In the genomic region with DNA sequence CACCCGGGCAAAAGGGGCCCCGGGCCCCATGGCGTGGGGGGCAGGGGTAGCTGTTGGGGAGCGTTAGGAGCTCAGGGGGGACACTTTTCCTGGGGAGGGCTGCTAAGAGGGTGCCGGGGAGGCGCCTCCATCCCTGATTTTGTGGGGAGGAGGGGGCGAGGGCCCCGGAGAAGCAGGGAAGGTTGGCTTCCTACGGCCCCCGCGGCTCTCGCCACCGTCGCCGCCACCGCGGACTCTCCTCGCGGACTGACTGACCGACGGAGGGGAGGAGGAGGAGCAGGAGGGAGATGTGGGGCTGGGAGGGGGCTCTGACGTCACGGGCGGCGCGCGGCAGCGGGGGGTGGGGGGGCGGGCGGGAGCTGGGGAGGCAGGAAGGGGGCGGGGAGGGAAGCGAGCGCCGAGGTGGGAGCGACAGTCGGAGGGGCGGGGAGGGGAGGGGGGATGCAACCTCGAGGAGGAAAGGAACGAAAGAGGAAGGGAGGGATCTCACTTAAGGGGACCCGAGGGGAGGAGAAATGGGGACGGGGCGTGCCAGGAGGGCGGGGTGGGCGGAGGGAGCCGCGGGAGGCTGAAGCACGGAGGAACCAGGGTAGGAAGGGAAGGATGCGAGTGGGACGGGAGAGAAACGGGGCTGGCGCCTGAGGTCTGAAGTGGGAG, we compare ENCODE assay signal across 1 cellular context.
TF ChIP-seq lines count a peak whose summit lies in the region.

No MANE protein-coding gene starts in this region.

TF ChIP-seq in K562, 482 proteins besides CTCF, POLR2A, EP300 and RAD21 (continued from another document and continues in another):
- TF ChIP-seq, protein P1, sequence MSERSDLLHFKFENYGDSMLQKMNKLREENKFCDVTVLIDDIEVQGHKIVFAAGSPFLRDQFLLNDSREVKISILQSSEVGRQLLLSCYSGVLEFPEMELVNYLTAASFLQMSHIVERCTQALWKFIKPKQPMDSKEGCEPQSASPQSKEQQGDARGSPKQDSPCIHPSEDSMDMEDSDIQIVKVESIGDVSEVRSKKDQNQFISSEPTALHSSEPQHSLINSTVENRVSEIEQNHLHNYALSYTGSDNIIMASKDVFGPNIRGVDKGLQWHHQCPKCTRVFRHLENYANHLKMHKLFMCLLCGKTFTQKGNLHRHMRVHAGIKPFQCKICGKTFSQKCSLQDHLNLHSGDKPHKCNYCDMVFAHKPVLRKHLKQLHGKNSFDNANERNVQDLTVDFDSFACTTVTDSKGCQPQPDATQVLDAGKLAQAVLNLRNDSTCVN (CRISPR knock-in tag; IDR thresholded peaks at IDR 0.05): no peak
- TF ChIP-seq, protein P2, sequence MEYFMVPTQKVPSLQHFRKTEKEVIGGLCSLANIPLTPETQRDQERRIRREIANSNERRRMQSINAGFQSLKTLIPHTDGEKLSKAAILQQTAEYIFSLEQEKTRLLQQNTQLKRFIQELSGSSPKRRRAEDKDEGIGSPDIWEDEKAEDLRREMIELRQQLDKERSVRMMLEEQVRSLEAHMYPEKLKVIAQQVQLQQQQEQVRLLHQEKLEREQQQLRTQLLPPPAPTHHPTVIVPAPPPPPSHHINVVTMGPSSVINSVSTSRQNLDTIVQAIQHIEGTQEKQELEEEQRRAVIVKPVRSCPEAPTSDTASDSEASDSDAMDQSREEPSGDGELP (CRISPR knock-in tag; IDR thresholded peaks at IDR 0.05; ENCODE audit: borderline replicate concordance): 0 out of 2 replicates have a peak, but pooled peaks have one; percentile 31
- TF ChIP-seq JUN (IDR thresholded peaks at IDR 0.05; ENCODE audit: borderline replicate concordance, low read depth, low read length): no peak
- no peak for TF ChIP-seq JUN (CRISPR knock-in tag; IDR thresholded peaks at IDR 0.05; ENCODE audit: borderline replicate concordance)
- peak in 1 of 2 experiments; percentile 27; a peak in 1 of 4 replicates for TF ChIP-seq RCOR1 (IDR thresholded peaks at IDR 0.05; ENCODE audit: borderline replicate concordance in 1 of 2, low read depth in 2 of 2, low read length in 2 of 2)
- TF ChIP-seq, protein P3, sequence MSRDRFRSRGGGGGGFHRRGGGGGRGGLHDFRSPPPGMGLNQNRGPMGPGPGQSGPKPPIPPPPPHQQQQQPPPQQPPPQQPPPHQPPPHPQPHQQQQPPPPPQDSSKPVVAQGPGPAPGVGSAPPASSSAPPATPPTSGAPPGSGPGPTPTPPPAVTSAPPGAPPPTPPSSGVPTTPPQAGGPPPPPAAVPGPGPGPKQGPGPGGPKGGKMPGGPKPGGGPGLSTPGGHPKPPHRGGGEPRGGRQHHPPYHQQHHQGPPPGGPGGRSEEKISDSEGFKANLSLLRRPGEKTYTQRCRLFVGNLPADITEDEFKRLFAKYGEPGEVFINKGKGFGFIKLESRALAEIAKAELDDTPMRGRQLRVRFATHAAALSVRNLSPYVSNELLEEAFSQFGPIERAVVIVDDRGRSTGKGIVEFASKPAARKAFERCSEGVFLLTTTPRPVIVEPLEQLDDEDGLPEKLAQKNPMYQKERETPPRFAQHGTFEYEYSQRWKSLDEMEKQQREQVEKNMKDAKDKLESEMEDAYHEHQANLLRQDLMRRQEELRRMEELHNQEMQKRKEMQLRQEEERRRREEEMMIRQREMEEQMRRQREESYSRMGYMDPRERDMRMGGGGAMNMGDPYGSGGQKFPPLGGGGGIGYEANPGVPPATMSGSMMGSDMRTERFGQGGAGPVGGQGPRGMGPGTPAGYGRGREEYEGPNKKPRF (IDR thresholded peaks at IDR 0.05; ENCODE audit: low read depth, low read length): no peak
- TF ChIP-seq ZNF589 (CRISPR knock-in tag; IDR thresholded peaks at IDR 0.05; ENCODE audit: low read depth): no peak
- TF ChIP-seq ZNF551 (CRISPR knock-in tag; IDR thresholded peaks at IDR 0.05): no peak
- TF ChIP-seq, protein P4, sequence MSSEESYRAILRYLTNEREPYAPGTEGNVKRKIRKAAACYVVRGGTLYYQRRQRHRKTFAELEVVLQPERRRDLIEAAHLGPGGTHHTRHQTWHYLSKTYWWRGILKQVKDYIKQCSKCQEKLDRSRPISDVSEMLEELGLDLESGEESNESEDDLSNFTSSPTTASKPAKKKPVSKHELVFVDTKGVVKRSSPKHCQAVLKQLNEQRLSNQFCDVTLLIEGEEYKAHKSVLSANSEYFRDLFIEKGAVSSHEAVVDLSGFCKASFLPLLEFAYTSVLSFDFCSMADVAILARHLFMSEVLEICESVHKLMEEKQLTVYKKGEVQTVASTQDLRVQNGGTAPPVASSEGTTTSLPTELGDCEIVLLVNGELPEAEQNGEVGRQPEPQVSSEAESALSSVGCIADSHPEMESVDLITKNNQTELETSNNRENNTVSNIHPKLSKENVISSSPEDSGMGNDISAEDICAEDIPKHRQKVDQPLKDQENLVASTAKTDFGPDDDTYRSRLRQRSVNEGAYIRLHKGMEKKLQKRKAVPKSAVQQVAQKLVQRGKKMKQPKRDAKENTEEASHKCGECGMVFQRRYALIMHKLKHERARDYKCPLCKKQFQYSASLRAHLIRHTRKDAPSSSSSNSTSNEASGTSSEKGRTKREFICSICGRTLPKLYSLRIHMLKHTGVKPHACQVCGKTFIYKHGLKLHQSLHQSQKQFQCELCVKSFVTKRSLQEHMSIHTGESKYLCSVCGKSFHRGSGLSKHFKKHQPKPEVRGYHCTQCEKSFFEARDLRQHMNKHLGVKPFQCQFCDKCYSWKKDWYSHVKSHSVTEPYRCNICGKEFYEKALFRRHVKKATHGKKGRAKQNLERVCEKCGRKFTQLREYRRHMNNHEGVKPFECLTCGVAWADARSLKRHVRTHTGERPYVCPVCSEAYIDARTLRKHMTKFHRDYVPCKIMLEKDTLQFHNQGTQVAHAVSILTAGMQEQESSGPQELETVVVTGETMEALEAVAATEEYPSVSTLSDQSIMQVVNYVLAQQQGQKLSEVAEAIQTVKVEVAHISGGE (CRISPR knock-in tag; IDR thresholded peaks at IDR 0.05): peak in 1 of 3 experiments; percentile 53; a peak in 2 of 6 replicates
- TF ChIP-seq FOXA3 (CRISPR knock-in tag; conservative IDR thresholded peaks at IDR 0.05 in 1 of 2, IDR thresholded peaks at IDR 0.05 in 1 of 2): no peak
- TF ChIP-seq MCM5 (IDR thresholded peaks at IDR 0.05; ENCODE audit: low read depth): no peak
- no peak for TF ChIP-seq FOS (IDR thresholded peaks at IDR 0.05; ENCODE audit: extremely low read depth, insufficient read length)
- TF ChIP-seq POLR2B (IDR thresholded peaks at IDR 0.05; ENCODE audit: low read depth, partially characterized antibody): peak; percentile 66
- TF ChIP-seq ERF (CRISPR knock-in tag; IDR thresholded peaks at IDR 0.05): no peak
- TF ChIP-seq, protein P5, sequence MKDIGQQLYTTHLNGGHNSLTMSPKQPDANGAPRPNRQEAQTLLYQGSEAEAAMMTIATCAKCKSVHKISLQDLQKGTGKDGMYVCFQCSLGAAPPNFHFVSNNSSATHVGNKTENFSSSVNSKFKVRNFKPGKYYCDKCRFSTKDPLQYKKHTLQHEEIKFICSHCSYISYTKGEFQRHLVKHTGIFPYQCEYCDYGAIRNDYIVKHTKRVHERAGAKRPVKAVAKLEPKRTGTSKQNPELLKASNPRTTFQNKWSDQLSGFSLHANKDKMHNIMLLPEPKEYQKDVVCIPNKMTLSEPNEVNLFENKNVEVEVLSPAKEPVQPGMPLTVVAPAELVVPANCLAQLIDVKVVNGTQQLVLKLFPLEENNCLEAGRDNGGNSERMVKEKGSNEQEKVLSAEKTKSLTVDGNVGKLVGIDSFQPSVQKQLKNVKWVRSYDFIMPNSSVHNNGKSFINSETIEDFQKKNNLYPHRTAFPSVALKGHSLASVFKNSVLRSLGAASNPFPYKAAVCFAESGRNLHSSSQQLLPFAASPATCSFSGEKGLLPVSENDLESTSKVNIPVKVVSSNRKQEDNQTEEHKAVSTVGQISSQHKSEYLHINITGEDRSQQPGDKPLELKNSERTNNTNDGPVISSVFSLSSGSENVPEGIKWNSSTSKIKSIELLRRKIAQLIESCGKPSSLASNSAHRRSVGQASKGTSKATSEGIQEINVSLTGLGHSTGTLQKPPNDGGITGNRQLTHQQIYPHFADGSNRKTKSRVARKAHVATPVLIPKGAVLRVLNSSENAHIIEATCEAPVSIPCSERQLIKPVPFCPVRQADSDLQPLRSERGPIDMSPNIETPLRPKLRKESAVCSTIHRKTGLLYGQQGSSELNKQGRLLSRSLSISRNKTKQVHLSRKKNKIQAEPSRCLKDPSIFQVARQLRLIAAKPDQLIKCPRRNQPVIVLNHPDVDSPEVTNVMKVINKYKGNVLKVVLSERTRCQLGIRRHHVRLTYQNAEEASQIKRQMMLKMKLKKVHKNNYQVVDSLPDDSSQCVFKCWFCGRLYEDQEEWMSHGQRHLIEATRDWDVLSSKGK (CRISPR knock-in tag; IDR thresholded peaks at IDR 0.05): no peak
- peak; percentile 37; the same call in 1 of the 2 replicates for TF ChIP-seq RB1 (IDR thresholded peaks at IDR 0.05; ENCODE audit: low read depth)
- peak; percentile 50 for TF ChIP-seq RBM22 (IDR thresholded peaks at IDR 0.05; ENCODE audit: low read depth, low read length, poor library complexity, severe bottlenecking)
- no peak for TF ChIP-seq BRCA1 (IDR thresholded peaks at IDR 0.05)
- TF ChIP-seq BRCA1 (CRISPR knock-in tag; IDR thresholded peaks at IDR 0.05): no peak
- TF ChIP-seq, protein P6, sequence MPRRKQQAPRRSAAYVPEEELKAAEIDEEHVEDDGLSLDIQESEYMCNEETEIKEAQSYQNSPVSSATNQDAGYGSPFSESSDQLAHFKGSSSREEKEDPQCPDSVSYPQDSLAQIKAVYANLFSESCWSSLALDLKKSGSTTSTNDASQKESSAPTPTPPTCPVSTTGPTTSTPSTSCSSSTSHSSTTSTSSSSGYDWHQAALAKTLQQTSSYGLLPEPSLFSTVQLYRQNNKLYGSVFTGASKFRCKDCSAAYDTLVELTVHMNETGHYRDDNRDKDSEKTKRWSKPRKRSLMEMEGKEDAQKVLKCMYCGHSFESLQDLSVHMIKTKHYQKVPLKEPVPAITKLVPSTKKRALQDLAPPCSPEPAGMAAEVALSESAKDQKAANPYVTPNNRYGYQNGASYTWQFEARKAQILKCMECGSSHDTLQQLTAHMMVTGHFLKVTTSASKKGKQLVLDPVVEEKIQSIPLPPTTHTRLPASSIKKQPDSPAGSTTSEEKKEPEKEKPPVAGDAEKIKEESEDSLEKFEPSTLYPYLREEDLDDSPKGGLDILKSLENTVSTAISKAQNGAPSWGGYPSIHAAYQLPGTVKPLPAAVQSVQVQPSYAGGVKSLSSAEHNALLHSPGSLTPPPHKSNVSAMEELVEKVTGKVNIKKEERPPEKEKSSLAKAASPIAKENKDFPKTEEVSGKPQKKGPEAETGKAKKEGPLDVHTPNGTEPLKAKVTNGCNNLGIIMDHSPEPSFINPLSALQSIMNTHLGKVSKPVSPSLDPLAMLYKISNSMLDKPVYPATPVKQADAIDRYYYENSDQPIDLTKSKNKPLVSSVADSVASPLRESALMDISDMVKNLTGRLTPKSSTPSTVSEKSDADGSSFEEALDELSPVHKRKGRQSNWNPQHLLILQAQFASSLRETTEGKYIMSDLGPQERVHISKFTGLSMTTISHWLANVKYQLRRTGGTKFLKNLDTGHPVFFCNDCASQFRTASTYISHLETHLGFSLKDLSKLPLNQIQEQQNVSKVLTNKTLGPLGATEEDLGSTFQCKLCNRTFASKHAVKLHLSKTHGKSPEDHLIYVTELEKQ (CRISPR knock-in tag; IDR thresholded peaks at IDR 0.05): no peak
- TF ChIP-seq MTA3 (IDR thresholded peaks at IDR 0.05; ENCODE audit: borderline replicate concordance): peak; percentile 29; the same call in 1 of the 2 replicates
- TF ChIP-seq KLF6 (CRISPR knock-in tag; IDR thresholded peaks at IDR 0.05; ENCODE audit: borderline replicate concordance): no peak
- TF ChIP-seq, protein P7, sequence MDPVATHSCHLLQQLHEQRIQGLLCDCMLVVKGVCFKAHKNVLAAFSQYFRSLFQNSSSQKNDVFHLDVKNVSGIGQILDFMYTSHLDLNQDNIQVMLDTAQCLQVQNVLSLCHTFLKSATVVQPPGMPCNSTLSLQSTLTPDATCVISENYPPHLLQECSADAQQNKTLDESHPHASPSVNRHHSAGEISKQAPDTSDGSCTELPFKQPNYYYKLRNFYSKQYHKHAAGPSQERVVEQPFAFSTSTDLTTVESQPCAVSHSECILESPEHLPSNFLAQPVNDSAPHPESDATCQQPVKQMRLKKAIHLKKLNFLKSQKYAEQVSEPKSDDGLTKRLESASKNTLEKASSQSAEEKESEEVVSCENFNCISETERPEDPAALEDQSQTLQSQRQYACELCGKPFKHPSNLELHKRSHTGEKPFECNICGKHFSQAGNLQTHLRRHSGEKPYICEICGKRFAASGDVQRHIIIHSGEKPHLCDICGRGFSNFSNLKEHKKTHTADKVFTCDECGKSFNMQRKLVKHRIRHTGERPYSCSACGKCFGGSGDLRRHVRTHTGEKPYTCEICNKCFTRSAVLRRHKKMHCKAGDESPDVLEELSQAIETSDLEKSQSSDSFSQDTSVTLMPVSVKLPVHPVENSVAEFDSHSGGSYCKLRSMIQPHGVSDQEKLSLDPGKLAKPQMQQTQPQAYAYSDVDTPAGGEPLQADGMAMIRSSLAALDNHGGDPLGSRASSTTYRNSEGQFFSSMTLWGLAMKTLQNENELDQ (CRISPR knock-in tag; IDR thresholded peaks at IDR 0.05; ENCODE audit: borderline replicate concordance): no peak
- TF ChIP-seq, protein P8, sequence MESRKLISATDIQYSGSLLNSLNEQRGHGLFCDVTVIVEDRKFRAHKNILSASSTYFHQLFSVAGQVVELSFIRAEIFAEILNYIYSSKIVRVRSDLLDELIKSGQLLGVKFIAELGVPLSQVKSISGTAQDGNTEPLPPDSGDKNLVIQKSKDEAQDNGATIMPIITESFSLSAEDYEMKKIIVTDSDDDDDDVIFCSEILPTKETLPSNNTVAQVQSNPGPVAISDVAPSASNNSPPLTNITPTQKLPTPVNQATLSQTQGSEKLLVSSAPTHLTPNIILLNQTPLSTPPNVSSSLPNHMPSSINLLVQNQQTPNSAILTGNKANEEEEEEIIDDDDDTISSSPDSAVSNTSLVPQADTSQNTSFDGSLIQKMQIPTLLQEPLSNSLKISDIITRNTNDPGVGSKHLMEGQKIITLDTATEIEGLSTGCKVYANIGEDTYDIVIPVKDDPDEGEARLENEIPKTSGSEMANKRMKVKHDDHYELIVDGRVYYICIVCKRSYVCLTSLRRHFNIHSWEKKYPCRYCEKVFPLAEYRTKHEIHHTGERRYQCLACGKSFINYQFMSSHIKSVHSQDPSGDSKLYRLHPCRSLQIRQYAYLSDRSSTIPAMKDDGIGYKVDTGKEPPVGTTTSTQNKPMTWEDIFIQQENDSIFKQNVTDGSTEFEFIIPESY (CRISPR knock-in tag; IDR thresholded peaks at IDR 0.05): no peak
- no peak for TF ChIP-seq ZNF778 (CRISPR knock-in tag; IDR thresholded peaks at IDR 0.05)
- TF ChIP-seq SRSF1 (IDR thresholded peaks at IDR 0.05; ENCODE audit: low read depth, low read length): no peak
- TF ChIP-seq SNIP1 (IDR thresholded peaks at IDR 0.05; ENCODE audit: low read depth): no peak
- peak; percentile 87 for TF ChIP-seq RBFOX2 (IDR thresholded peaks at IDR 0.05; ENCODE audit: low read depth, low read length)
- TF ChIP-seq MTA1 (IDR thresholded peaks at IDR 0.05; ENCODE audit: borderline replicate concordance): no peak
